In genomic region chr1:248857749-248858095, GRCh38 we compare ENCODE assay signal across 8 cellular contexts. TPM values are rescaled to one million over a fixed set of nuclear protein-coding genes. Genes with fewer than 3 reads are reported as not detected.
DNase-seq lines count a peak whose midpoint lies in the region; ATAC-seq and TF ChIP-seq lines count a peak whose summit lies in the region.

No MANE protein-coding gene starts in this region.

- H3K4me1 ChIP-seq in right atrium auricular region (peaks cover 0 to 26% of the 10 kb centered on the region in 2 donors), lower lobe of right lung (peaks cover 23% of the 10 kb centered on the region), vagina (peaks cover 20% of the 10 kb centered on the region), adrenal gland (replicated peaks in 1 of 2) (peaks cover 15 to 17% of the 10 kb centered on the region in 2 donors)

- WGBS in adrenal gland, 4 donors = 26 to 36% (median 30%) methylated on average over 4 of the region's 4 CpGs; no CpG with 5 or more reads in 1 of the 4 donors

- H3K27ac ChIP-seq in right atrium auricular region (peak overlapping the region; percentile 86 to 91), angular gyrus (ENCODE audit: low read depth, low read length) (peak overlapping the region; percentile 32), lower lobe of right lung (peak overlapping the region; percentile 96), vagina (peak overlapping the region; percentile 90), adrenal gland (peak overlapping the region in 2 of 5 donors; percentile 93 to 94)

- ATAC-seq in lower lobe of right lung (peak; percentile 0), HG03378 (IDR thresholded peaks at IDR 0.05; ENCODE audit: unreplicated experiment) (no peak)

- H3K4me3 ChIP-seq in right atrium auricular region = peak overlapping the region; percentile 56 to 62
- peak overlapping the region; percentile 60 for H3K4me3 ChIP-seq in lower lobe of right lung
- H3K4me3 ChIP-seq in vagina = peak overlapping the region; percentile 55 to 61
- H3K4me3 ChIP-seq in adrenal gland = peak overlapping the region in 2 of 4 donors; percentile 29 to 68

- peaks cover 11% of the 10 kb centered on the region for H3K36me3 ChIP-seq in right atrium auricular region
- peaks cover 23% of the 10 kb centered on the region for H3K36me3 ChIP-seq in lower lobe of right lung
- no peaks in the 10 kb centered on the region for H3K36me3 ChIP-seq in vagina
- H3K36me3 ChIP-seq in adrenal gland (replicated peaks in 1 of 2) = peaks cover 0 to 9% of the 10 kb centered on the region in 2 donors

- no peaks in the 10 kb centered on the region for H3K27me3 ChIP-seq in right atrium auricular region
- H3K27me3 ChIP-seq in lower lobe of right lung (ENCODE audit: low read depth) = no peaks in the 10 kb centered on the region
- H3K27me3 ChIP-seq in vagina = no peaks in the 10 kb centered on the region
- H3K27me3 ChIP-seq in adrenal gland = no peaks in the 10 kb centered on the region

- H3K9me3 ChIP-seq in right atrium auricular region (no peaks in the 10 kb centered on the region), lower lobe of right lung (no peaks in the 10 kb centered on the region), vagina (no peaks in the 10 kb centered on the region), adrenal gland (replicated peaks in 1 of 3) (no peaks in the 10 kb centered on the region)

- TF ChIP-seq CTCF in right atrium auricular region (IDR thresholded peaks at IDR 0.05) = no peak
- TF ChIP-seq CTCF in lower lobe of right lung (IDR thresholded peaks at IDR 0.05) = no peak
- no peak for TF ChIP-seq CTCF in vagina (IDR thresholded peaks at IDR 0.05)
- no peak for TF ChIP-seq CTCF in adrenal gland (IDR thresholded peaks at IDR 0.05)

- no peak for TF ChIP-seq POLR2A in vagina (IDR thresholded peaks at IDR 0.05)
- no peak for TF ChIP-seq POLR2A in adrenal gland (IDR thresholded peaks at IDR 0.05)

- DNase-seq in right atrium auricular region (ENCODE audit: low spot score) = no peak
- no peak for DNase-seq in cardiac septum (ENCODE audit: low spot score)
- DNase-seq in lower lobe of right lung = no peak
- DNase-seq in vagina (ENCODE audit: extremely low spot score in 2 of 2) = no peak
- DNase-seq in adrenal gland = no peak
- DNase-seq in HK-2 (ENCODE audit: unreplicated experiment) = no peak

- intact Hi-C loops in cardiac septum (cut with DNase I) (no loop called here), lower lobe of right lung (cut with DNase I) (no loop called here), vagina (cut with DNase I) (no loop called here), adrenal gland (cut with DNase I) (no loop called here)

RNA-seq across cellular contexts. Expression of gene ZNF692, which starts 1.2 kb away (rescaled TPM):
- total RNA-seq in right atrium auricular region (10 to 100 TPM in 1 of 2 donors, 1 to 10 TPM in 1; 9.7 to 11.8 TPM), cardiac septum (18.1 TPM), lower lobe of right lung (41.9 TPM), vagina (46.7 TPM), adrenal gland (10 to 100 TPM; 11.5 to 70.2 (median 30.4) TPM)
- polyA plus RNA-seq in adrenal gland = 100 to 1,000 TPM in 2 of 3 donors, 10 to 100 TPM in 1; 10.3 to 366 (median 155) TPM

RNA-seq across cellular contexts. Expression of gene ZNF672, which starts 19.7 kb away (rescaled TPM):
- 10 to 100 TPM; 55.3 to 59.1 TPM for total RNA-seq in right atrium auricular region
- total RNA-seq in cardiac septum = 40.7 TPM
- total RNA-seq in lower lobe of right lung = 39.8 TPM
- 44.9 TPM for total RNA-seq in vagina
- 10 to 100 TPM; 22.2 to 47.5 (median 32.1) TPM for total RNA-seq in adrenal gland
- polyA plus RNA-seq in adrenal gland = 10 to 100 TPM in 2 of 3 donors, 1 to 10 TPM in 1; 9.5 to 14.8 (median 12.5) TPM

RNA-seq across cellular contexts. Expression of gene SH3BP5L, which starts 32.0 kb away (rescaled TPM):
- total RNA-seq in right atrium auricular region (10 to 100 TPM; 13.6 to 18.5 TPM), cardiac septum (25.1 TPM), lower lobe of right lung (25.0 TPM), vagina (18.7 TPM), adrenal gland (10 to 100 TPM; 19.3 to 36.9 (median 26.5) TPM)
- 10 to 100 TPM; 15.4 to 29.2 (median 16.9) TPM for polyA plus RNA-seq in adrenal gland

RNA-seq across cellular contexts. Expression of gene PGBD2, which starts 48.3 kb away (rescaled TPM):
- total RNA-seq in right atrium auricular region (1 to 10 TPM; 2.4 to 3.1 TPM), cardiac septum (2.9 TPM), lower lobe of right lung (9.1 TPM), vagina (12.5 TPM), adrenal gland (1 to 10 TPM; 1.6 to 9.2 (median 4.2) TPM)
- polyA plus RNA-seq in adrenal gland = 1 to 10 TPM; 4.5 to 7.2 (median 7.2) TPM
